Comparison of ENCODE assay signal across 8 cellular contexts in the genomic region with DNA sequence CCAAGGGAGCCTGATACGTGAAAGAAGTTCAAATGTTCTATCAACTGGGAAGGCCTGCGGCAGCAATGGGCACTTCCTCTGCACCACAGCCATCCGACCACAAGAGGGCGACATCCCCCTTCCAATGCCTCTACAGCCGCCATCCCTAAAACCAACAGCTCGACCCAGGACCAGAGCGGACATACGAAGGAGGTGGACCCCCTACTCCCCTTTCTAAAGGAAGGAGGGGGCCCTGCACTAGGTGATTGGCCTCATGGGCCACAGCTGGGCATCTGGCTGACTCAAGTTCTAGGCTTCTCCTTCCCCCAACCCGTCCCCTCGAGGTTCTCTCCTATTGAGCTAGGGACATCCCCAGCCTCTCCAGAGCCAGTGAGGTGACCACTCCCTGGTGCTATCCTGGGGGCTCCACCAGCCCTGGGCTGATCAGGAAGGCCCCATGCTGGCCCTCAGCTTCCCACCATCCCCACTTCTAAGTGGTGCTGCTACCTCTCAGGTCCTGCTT.
DNase-seq lines count a peak whose midpoint lies in the region; ATAC-seq and TF ChIP-seq lines count a peak whose summit lies in the region.

No MANE protein-coding gene starts in this region.

- peaks cover 0 to 4% of the 10 kb centered on the region in 2 donors for H3K9me3 ChIP-seq in left lung

- peaks cover 5 to 23% of the 10 kb centered on the region in 2 donors for H3K4me1 ChIP-seq in left lung

- peak; percentile 87 to 98 for TF ChIP-seq CTCF in left lung (IDR thresholded peaks at IDR 0.05)

- H3K27ac ChIP-seq in left lung: no peak overlapping the region

- no peaks in the 10 kb centered on the region for H3K27me3 ChIP-seq in left lung

- intact Hi-C loops in left lung (cut with DNase I): loop anchor here (5.0 to 10.0 kb wide), 4 partner anchors 102 to 279 kb away; a partner anchor contains a TSS

- no peak overlapping the region for H3K4me3 ChIP-seq in left lung

- in situ Hi-C loops in G401 (cut with HindIII; ENCODE audit: low sequenced_read_pairs): loop anchor here (10.0 kb wide), 1 partner anchor 199 kb away; no protein-coding TSS in a partner anchor

- ATAC-seq in HG02610 (IDR thresholded peaks at IDR 0.05; ENCODE audit: unreplicated experiment) (peak; percentile 54), left lung (peak; percentile 88), HG02623 (IDR thresholded peaks at IDR 0.05; ENCODE audit: unreplicated experiment) (no peak)

- H3K36me3 ChIP-seq in left lung: peaks cover 0 to 7% of the 10 kb centered on the region in 2 donors

- DNase-seq in G401 (ENCODE audit: low spot score) (peak; percentile 46), NCI-H2171 treated with DMSO at 0.1 percent for 48 hours (lab: John Stamatoyannopoulos, UW) (peak; percentile 48), cerebellum (ENCODE audit: low spot score) (peak; percentile 52), left lung (peak; percentile 70 to 90)
- peak; percentile 81 for DNase-seq in activated CD4-positive, CD25-positive, alpha-beta regulatory T cell treated with anti-CD3 and anti-CD28 coated beads, Interleukin-2, amount 50 U/mL, for 72 hours
- peak; percentile 78 for DNase-seq in stimulated activated CD4-positive, alpha-beta T cell treated with anti-CD3 and anti-CD28 coated beads, Interleukin-4, amount 100 ng/mL, for 24 hours
